In genomic region chr4:73127839-73128448, GRCh38 we compare ENCODE assay signal across 9 cellular contexts. TPM values are rescaled to one million over a fixed set of nuclear protein-coding genes. Genes with fewer than 3 reads are reported as not detected.
DNase-seq lines count a peak whose midpoint lies in the region; ATAC-seq, FAIRE-seq and TF ChIP-seq lines count a peak whose summit lies in the region.
"Had no signal": no experiment of that assay in that cellular context is flagged by ENCODE, and none has a peak within 500 bp of the region (broad histone marks: within the 10 kb centered on the region; RNA-seq: fewer than 3 reads in every experiment).

No MANE protein-coding gene starts in this region.

- POLR2A ChIA-PET in RWPE1 (lab: Yijun Ruan, JAX; ENCODE audit: low non-redundant PET) = no interaction called here

- no peaks in the 10 kb centered on the region for H3F3A ChIP-seq in GM23338 (replicated peaks; ENCODE audit: low read depth)

- CTCF ChIA-PET in RWPE1 (lab: Yijun Ruan, JAX) = interaction anchor here (0.7 to 1.5 kb wide), 2 partner anchors 15 to 127 kb away, joined by 3 to 6 read pairs; no protein-coding TSS in a partner anchor

- H3K4me1 ChIP-seq in GM23338 (ENCODE audit: insufficient read depth) (no peaks in the 10 kb centered on the region; the same call in 1 of the 2 replicates), aorta (ENCODE audit: control insufficient read depth in 1 of 2, insufficient read depth in 2 of 2, low read length in 2 of 2) (no peaks in the 10 kb centered on the region)

- H3K36me3 ChIP-seq in GM23338 (ENCODE audit: insufficient read depth) = peaks cover 25% of the 10 kb centered on the region; the same call in 1 of the 2 replicates
- H3K36me3 ChIP-seq in aorta (ENCODE audit: control insufficient read depth in 1 of 2, insufficient read depth in 2 of 2, low read length in 1 of 2) = peaks cover 4% of the 10 kb centered on the region in 2 donors

- peaks cover 16% of the 10 kb centered on the region; the same call in 1 of the 2 replicates for H4K20me1 ChIP-seq in GM23338 (replicated peaks; ENCODE audit: insufficient read depth)

- DNase-seq in D721Med (ENCODE audit: insufficient read length, low spot score) = no peak
- peak; percentile 46 for DNase-seq in GM23338 (ENCODE audit: low spot score)
- peak; percentile 3 for DNase-seq in RWPE1 (ENCODE audit: low spot score)
- peak; percentile 34 for DNase-seq in fibroblast of pulmonary artery (ENCODE audit: low read depth)
- no peak for DNase-seq in stimulated activated naive B cell treated with anti-CD40 and anti-IgM and Interleukin-4, amounts not matched to agents 10 μg/mL and 1 μg/mL and 100 μg/mL, for 72 hours
- no peak for DNase-seq in epidermal melanocyte (ENCODE audit: insufficient read length, low spot score)
- no peak for DNase-seq in kidney glomerular epithelial cell (lab: John Stamatoyannopoulos, UW)
- no peak for DNase-seq in aorta

- H3K27ac ChIP-seq in GM23338 (ENCODE audit: low read depth) (no peak overlapping the region), RWPE1 (no peak overlapping the region), aorta (ENCODE audit: low read depth in 1 of 2, low read length in 2 of 2) (no peak overlapping the region)

- FAIRE-seq in D721Med (lab: Jason Lieb, UNC) = peak; percentile 80
- FAIRE-seq: endometrium had no signal

- H3K36me3 Mint-ChIP-seq in GM23338 (ENCODE audit: low read depth) = peaks cover 40% of the 10 kb centered on the region
- H3K36me3 Mint-ChIP-seq in stimulated activated naive B cell treated with anti-CD40 and anti-IgM and Interleukin-4, amounts not matched to agents 10 μg/mL and 1 μg/mL and 100 μg/mL, for 72 hours = peaks cover 13 to 19% of the 10 kb centered on the region in 2 donors

- H3K27ac Mint-ChIP-seq in GM23338 = no peak overlapping the region
- no peak overlapping the region for H3K27ac Mint-ChIP-seq in stimulated activated naive B cell treated with anti-CD40 and anti-IgM and Interleukin-4, amounts not matched to agents 10 μg/mL and 1 μg/mL and 100 μg/mL, for 72 hours

- no peaks in the 10 kb centered on the region for H3K9me2 ChIP-seq in GM23338 (ENCODE audit: insufficient read depth)

- intact Hi-C loops in aorta (cut with DNase I) = loop anchor here in 1 of 2 donors (10.0 kb wide), 1 partner anchor 53 kb away; no protein-coding TSS in a partner anchor

- ATAC-seq in GM23338 = peak; percentile 93
- peak; percentile 57 to 63 for ATAC-seq in stimulated activated naive B cell treated with anti-CD40 and anti-IgM and Interleukin-4, amounts not matched to agents 10 μg/mL and 1 μg/mL and 100 μg/mL, for 72 hours (replicated peaks)
- ATAC-seq in aorta (ENCODE audit: low FRiP score) = no peak

- H3K27me3 ChIP-seq in GM23338 (ENCODE audit: insufficient read depth) = no peaks in the 10 kb centered on the region
- no peaks in the 10 kb centered on the region for H3K27me3 ChIP-seq in aorta (ENCODE audit: control insufficient read depth in 1 of 2, insufficient read depth in 2 of 2, low read length in 1 of 2)

- no peaks in the 10 kb centered on the region for H3K27me3 Mint-ChIP-seq in GM23338 (ENCODE audit: insufficient read depth, low read depth, poor library complexity)
- no peaks in the 10 kb centered on the region for H3K27me3 Mint-ChIP-seq in stimulated activated naive B cell treated with anti-CD40 and anti-IgM and Interleukin-4, amounts not matched to agents 10 μg/mL and 1 μg/mL and 100 μg/mL, for 72 hours

- H3K9me3 ChIP-seq in aorta (ENCODE audit: control insufficient read depth, low read length) = no peaks in the 10 kb centered on the region

- H3K4me3 ChIP-seq in GM23338 (no peak overlapping the region), fibroblast of pulmonary artery (replicated peaks; ENCODE audit: low read depth, low read length) (no peak overlapping the region), aorta (ENCODE audit: low read length in 2 of 2) (no peak overlapping the region)

- no peaks in the 10 kb centered on the region for H3K9me3 Mint-ChIP-seq in GM23338
- no peaks in the 10 kb centered on the region for H3K9me3 Mint-ChIP-seq in stimulated activated naive B cell treated with anti-CD40 and anti-IgM and Interleukin-4, amounts not matched to agents 10 μg/mL and 1 μg/mL and 100 μg/mL, for 72 hours

- H3K4me1 Mint-ChIP-seq in GM23338 = peaks cover 3% of the 10 kb centered on the region; the same call in 2 of the 3 replicates
- no peaks in the 10 kb centered on the region for H3K4me1 Mint-ChIP-seq in stimulated activated naive B cell treated with anti-CD40 and anti-IgM and Interleukin-4, amounts not matched to agents 10 μg/mL and 1 μg/mL and 100 μg/mL, for 72 hours

- no peak overlapping the region for H3K4me3 Mint-ChIP-seq in GM23338
- no peak overlapping the region for H3K4me3 Mint-ChIP-seq in stimulated activated naive B cell treated with anti-CD40 and anti-IgM and Interleukin-4, amounts not matched to agents 10 μg/mL and 1 μg/mL and 100 μg/mL, for 72 hours

- peaks cover 7% of the 10 kb centered on the region; the same call in 1 of the 2 replicates for H3K79me2 ChIP-seq in GM23338 (replicated peaks; ENCODE audit: insufficient read depth)

- TF ChIP-seq CTCF in D721Med (IDR thresholded peaks at IDR 0.05; ENCODE audit: insufficient read depth, missing control alignments) = peak; percentile 21
- TF ChIP-seq CTCF in GM23338 (conservative IDR thresholded peaks at IDR 0.05; ENCODE audit: low read depth in 2 of 2) = peak; percentile 39 to 41; a peak in 3 of 4 replicates
- no peak for TF ChIP-seq CTCF in RWPE1 (conservative IDR thresholded peaks at IDR 0.05; ENCODE audit: low read depth)
- TF ChIP-seq CTCF in fibroblast of pulmonary artery (IDR thresholded peaks at IDR 0.05; ENCODE audit: low read length, missing control alignments) = peak; percentile 52

- no peak overlapping the region for H3K4me2 ChIP-seq in GM23338

- WGBS in aorta, 2 donors = 64 to 74% methylated on average over 3 of the region's 3 CpGs

- H2AFZ ChIP-seq in GM23338 = no peak overlapping the region

TF ChIP-seq in GM23338, 12 proteins besides CTCF, POLR2A, EP300 and RAD21 (continues in another document):
- no peak for TF ChIP-seq STAT1 (IDR thresholded peaks at IDR 0.05; ENCODE audit: unreplicated experiment)
- TF ChIP-seq REST (IDR thresholded peaks at IDR 0.05; ENCODE audit: unreplicated experiment) = no peak
- TF ChIP-seq POLR2AphosphoS5 (IDR thresholded peaks at IDR 0.05; ENCODE audit: low read depth) = no peak
- no peak for TF ChIP-seq JUNB (IDR thresholded peaks at IDR 0.05; ENCODE audit: unreplicated experiment)

RNA-seq across cellular contexts. Expression of gene COX18, which starts 58.4 kb away (rescaled TPM):
- 44.7 and 55.7 TPM in 2 replicates for total RNA-seq in GM23338 (2014; rRNA removed; shearing (Covaris generic))
- polyA plus RNA-seq in GM23338 (2016; fragmentation: Nextera tagmentation; extraction: Ambion mirVana) (9.6 and 10.5 TPM in 2 replicates), aorta (1 to 10 TPM; 6.2 to 9.0 TPM)
- total RNA-seq in aorta = 10 to 100 TPM in 1 of 2 donors, 1 to 10 TPM in 1; 8.6 to 12.5 TPM

Comparison
In these comparisons a context has a peak if more than half of its experiments do, and no peak if none do; other contexts are left out.
1. DNase-seq: peak in GM23338 (single experiment), RWPE1 (single experiment) and fibroblast of pulmonary artery (single experiment); none in D721Med (single experiment), stimulated activated naive B cell treated with anti-CD40 and anti-IgM and Interleukin-4, amounts not matched to agents 10 μg/mL and 1 μg/mL and 100 μg/mL, for 72 hours (single experiment), epidermal melanocyte (single experiment), kidney glomerular epithelial cell (single experiment) and aorta (0 of 2).